Comparison of ENCODE assay signal across 1 cellular context in the genomic region with DNA sequence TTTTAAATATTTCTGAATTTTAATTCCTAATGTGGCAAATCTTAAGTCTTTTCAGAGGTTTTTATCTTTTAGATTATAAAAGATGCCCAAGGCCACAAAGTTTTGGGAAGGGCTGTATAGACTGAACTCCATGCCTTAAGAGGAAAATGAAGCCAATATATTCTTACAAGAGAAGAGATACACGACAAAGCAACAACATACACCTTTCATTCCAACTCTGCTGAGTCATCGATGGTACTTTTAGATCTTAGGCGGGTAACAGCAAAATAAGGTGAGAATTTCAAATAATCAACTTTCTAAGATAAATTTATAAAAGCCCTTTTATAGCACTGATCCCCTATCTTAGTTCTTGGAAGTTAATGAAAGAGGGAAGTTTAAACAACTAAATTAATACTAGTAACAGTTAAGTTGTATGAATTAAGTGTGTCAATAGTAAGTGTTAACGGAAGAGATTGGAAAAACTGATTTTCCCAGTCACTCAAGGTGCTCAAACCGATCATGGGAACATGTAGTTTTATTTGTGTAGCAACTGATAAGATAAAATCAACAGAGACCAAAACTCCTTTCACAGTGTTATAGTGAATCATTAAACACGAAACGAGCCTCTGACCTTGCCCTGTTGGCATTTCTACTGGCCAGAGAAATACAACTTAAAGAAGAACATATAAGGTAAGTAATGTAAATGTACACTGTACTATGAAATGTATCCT.
TF ChIP-seq lines count a peak whose summit lies in the region.

No MANE protein-coding gene starts in this region.

TF ChIP-seq in HepG2, 621 proteins besides CTCF, POLR2A, EP300 and RAD21 (continued from another document and continues in another):
- TF ChIP-seq, protein P1, sequence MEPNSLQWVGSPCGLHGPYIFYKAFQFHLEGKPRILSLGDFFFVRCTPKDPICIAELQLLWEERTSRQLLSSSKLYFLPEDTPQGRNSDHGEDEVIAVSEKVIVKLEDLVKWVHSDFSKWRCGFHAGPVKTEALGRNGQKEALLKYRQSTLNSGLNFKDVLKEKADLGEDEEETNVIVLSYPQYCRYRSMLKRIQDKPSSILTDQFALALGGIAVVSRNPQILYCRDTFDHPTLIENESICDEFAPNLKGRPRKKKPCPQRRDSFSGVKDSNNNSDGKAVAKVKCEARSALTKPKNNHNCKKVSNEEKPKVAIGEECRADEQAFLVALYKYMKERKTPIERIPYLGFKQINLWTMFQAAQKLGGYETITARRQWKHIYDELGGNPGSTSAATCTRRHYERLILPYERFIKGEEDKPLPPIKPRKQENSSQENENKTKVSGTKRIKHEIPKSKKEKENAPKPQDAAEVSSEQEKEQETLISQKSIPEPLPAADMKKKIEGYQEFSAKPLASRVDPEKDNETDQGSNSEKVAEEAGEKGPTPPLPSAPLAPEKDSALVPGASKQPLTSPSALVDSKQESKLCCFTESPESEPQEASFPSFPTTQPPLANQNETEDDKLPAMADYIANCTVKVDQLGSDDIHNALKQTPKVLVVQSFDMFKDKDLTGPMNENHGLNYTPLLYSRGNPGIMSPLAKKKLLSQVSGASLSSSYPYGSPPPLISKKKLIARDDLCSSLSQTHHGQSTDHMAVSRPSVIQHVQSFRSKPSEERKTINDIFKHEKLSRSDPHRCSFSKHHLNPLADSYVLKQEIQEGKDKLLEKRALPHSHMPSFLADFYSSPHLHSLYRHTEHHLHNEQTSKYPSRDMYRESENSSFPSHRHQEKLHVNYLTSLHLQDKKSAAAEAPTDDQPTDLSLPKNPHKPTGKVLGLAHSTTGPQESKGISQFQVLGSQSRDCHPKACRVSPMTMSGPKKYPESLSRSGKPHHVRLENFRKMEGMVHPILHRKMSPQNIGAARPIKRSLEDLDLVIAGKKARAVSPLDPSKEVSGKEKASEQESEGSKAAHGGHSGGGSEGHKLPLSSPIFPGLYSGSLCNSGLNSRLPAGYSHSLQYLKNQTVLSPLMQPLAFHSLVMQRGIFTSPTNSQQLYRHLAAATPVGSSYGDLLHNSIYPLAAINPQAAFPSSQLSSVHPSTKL (CRISPR knock-in tag; IDR thresholded peaks at IDR 0.05), result peak; percentile 83
- TF ChIP-seq ZMAT3 (CRISPR knock-in tag; conservative IDR thresholded peaks at IDR 0.05) (no peak), ELF1 (CRISPR knock-in tag; IDR thresholded peaks at IDR 0.05) (no peak), CREB1 (IDR thresholded peaks at IDR 0.05) (no peak), CREB1 (CRISPR knock-in tag; IDR thresholded peaks at IDR 0.05) (peak; percentile 63; the same call in 1 of the 2 replicates), JUNB (CRISPR knock-in tag; IDR thresholded peaks at IDR 0.05; ENCODE audit: borderline replicate concordance) (no peak), ELF3 (CRISPR knock-in tag; IDR thresholded peaks at IDR 0.05) (peak; percentile 65), SMARCE1 (IDR thresholded peaks at IDR 0.05; ENCODE audit: borderline replicate concordance) (no peak), ZBTB20 (CRISPR knock-in tag; IDR thresholded peaks at IDR 0.05; ENCODE audit: borderline replicate concordance, low read depth) (peak; percentile 74; the same call in 1 of the 2 replicates), SOX13 (IDR thresholded peaks at IDR 0.05) (no peak), SOX13 (CRISPR knock-in tag; conservative IDR thresholded peaks at IDR 0.05 in 1 of 2, IDR thresholded peaks at IDR 0.05 in 1 of 2) (peak in 1 of 2 experiments; percentile 68; a peak in 2 of 4 replicates), MIXL1 (CRISPR knock-in tag; IDR thresholded peaks at IDR 0.05) (peak; percentile 82), NR2F1 (CRISPR knock-in tag; IDR thresholded peaks at IDR 0.05) (no peak), NCOA2 (CRISPR knock-in tag; IDR thresholded peaks at IDR 0.05) (peak; percentile 64), HOXD1 (CRISPR knock-in tag; IDR thresholded peaks at IDR 0.05) (no peak), HDAC2 (CRISPR knock-in tag; IDR thresholded peaks at IDR 0.05) (peak; percentile 76), ZNF317 (CRISPR knock-in tag; IDR thresholded peaks at IDR 0.05) (no peak), ZNF614 (CRISPR knock-in tag; IDR thresholded peaks at IDR 0.05; ENCODE audit: borderline replicate concordance) (0 out of 2 replicates have a peak, but pooled peaks have one; percentile 21), BCL6 (CRISPR knock-in tag; IDR thresholded peaks at IDR 0.05) (peak; percentile 43; the same call in 1 of the 2 replicates), MEF2D (CRISPR knock-in tag; IDR thresholded peaks at IDR 0.05) (no peak), CREM (IDR thresholded peaks at IDR 0.05) (0 out of 2 replicates have a peak, but pooled peaks have one; percentile 26), CREM (CRISPR knock-in tag; IDR thresholded peaks at IDR 0.05) (no peak), ZNF777 (CRISPR knock-in tag; IDR thresholded peaks at IDR 0.05) (no peak), ZMYM4 (CRISPR knock-in tag; IDR thresholded peaks at IDR 0.05) (peak; percentile 38; the same call in 1 of the 2 replicates), STAG1 (CRISPR knock-in tag; IDR thresholded peaks at IDR 0.05) (no peak), PTBP1 (IDR thresholded peaks at IDR 0.05; ENCODE audit: low read depth, low read length, poor library complexity, severe bottlenecking) (no peak), TBX3 (IDR thresholded peaks at IDR 0.05; ENCODE audit: borderline replicate concordance) (peak; percentile 56; the same call in 1 of the 2 replicates), SP4 (CRISPR knock-in tag; IDR thresholded peaks at IDR 0.05) (no peak), NR2F6 (IDR thresholded peaks at IDR 0.05) (peak; percentile 84), NR2F6 (CRISPR knock-in tag; IDR thresholded peaks at IDR 0.05) (peak; percentile 75), HNF4A (CRISPR knock-in tag; IDR thresholded peaks at IDR 0.05) (0 out of 2 replicates have a peak, but pooled peaks have one; percentile 30), ZNF343 (CRISPR knock-in tag; IDR thresholded peaks at IDR 0.05) (no peak), NFE2L1 (CRISPR knock-in tag; IDR thresholded peaks at IDR 0.05; ENCODE audit: borderline replicate concordance) (no peak), NR3C1 (CRISPR knock-in tag; IDR thresholded peaks at IDR 0.05) (no peak), ARNTL (CRISPR knock-in tag; IDR thresholded peaks at IDR 0.05) (no peak), ZNF850 (CRISPR knock-in tag; conservative IDR thresholded peaks at IDR 0.05) (no peak), RFX5 (IDR thresholded peaks at IDR 0.05; ENCODE audit: low read depth, low read length) (no peak), PAWR (CRISPR knock-in tag; IDR thresholded peaks at IDR 0.05; ENCODE audit: borderline replicate concordance) (no peak), HMG20A (CRISPR knock-in tag; IDR thresholded peaks at IDR 0.05; ENCODE audit: borderline replicate concordance) (peak; percentile 86), ZFP90 (CRISPR knock-in tag; IDR thresholded peaks at IDR 0.05; ENCODE audit: borderline replicate concordance) (no peak), RARA (CRISPR knock-in tag; IDR thresholded peaks at IDR 0.05) (peak; percentile 52), ZNF660 (CRISPR knock-in tag; IDR thresholded peaks at IDR 0.05; ENCODE audit: borderline replicate concordance, low read depth) (no peak)
- TF ChIP-seq, protein P2, sequence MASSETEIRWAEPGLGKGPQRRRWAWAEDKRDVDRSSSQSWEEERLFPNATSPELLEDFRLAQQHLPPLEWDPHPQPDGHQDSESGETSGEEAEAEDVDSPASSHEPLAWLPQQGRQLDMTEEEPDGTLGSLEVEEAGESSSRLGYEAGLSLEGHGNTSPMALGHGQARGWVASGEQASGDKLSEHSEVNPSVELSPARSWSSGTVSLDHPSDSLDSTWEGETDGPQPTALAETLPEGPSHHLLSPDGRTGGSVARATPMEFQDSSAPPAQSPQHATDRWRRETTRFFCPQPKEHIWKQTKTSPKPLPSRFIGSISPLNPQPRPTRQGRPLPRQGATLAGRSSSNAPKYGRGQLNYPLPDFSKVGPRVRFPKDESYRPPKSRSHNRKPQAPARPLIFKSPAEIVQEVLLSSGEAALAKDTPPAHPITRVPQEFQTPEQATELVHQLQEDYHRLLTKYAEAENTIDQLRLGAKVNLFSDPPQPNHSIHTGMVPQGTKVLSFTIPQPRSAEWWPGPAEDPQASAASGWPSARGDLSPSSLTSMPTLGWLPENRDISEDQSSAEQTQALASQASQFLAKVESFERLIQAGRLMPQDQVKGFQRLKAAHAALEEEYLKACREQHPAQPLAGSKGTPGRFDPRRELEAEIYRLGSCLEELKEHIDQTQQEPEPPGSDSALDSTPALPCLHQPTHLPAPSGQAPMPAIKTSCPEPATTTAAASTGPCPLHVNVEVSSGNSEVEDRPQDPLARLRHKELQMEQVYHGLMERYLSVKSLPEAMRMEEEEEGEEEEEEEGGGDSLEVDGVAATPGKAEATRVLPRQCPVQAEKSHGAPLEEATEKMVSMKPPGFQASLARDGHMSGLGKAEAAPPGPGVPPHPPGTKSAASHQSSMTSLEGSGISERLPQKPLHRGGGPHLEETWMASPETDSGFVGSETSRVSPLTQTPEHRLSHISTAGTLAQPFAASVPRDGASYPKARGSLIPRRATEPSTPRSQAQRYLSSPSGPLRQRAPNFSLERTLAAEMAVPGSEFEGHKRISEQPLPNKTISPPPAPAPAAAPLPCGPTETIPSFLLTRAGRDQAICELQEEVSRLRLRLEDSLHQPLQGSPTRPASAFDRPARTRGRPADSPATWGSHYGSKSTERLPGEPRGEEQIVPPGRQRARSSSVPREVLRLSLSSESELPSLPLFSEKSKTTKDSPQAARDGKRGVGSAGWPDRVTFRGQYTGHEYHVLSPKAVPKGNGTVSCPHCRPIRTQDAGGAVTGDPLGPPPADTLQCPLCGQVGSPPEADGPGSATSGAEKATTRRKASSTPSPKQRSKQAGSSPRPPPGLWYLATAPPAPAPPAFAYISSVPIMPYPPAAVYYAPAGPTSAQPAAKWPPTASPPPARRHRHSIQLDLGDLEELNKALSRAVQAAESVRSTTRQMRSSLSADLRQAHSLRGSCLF (CRISPR knock-in tag; IDR thresholded peaks at IDR 0.05; ENCODE audit: borderline replicate concordance), result no peak
- TF ChIP-seq, protein P3, sequence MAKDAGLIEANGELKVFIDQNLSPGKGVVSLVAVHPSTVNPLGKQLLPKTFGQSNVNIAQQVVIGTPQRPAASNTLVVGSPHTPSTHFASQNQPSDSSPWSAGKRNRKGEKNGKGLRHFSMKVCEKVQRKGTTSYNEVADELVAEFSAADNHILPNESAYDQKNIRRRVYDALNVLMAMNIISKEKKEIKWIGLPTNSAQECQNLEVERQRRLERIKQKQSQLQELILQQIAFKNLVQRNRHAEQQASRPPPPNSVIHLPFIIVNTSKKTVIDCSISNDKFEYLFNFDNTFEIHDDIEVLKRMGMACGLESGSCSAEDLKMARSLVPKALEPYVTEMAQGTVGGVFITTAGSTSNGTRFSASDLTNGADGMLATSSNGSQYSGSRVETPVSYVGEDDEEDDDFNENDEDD (CRISPR knock-in tag; IDR thresholded peaks at IDR 0.05; ENCODE audit: borderline replicate concordance), result no peak
- TF ChIP-seq, protein P4, sequence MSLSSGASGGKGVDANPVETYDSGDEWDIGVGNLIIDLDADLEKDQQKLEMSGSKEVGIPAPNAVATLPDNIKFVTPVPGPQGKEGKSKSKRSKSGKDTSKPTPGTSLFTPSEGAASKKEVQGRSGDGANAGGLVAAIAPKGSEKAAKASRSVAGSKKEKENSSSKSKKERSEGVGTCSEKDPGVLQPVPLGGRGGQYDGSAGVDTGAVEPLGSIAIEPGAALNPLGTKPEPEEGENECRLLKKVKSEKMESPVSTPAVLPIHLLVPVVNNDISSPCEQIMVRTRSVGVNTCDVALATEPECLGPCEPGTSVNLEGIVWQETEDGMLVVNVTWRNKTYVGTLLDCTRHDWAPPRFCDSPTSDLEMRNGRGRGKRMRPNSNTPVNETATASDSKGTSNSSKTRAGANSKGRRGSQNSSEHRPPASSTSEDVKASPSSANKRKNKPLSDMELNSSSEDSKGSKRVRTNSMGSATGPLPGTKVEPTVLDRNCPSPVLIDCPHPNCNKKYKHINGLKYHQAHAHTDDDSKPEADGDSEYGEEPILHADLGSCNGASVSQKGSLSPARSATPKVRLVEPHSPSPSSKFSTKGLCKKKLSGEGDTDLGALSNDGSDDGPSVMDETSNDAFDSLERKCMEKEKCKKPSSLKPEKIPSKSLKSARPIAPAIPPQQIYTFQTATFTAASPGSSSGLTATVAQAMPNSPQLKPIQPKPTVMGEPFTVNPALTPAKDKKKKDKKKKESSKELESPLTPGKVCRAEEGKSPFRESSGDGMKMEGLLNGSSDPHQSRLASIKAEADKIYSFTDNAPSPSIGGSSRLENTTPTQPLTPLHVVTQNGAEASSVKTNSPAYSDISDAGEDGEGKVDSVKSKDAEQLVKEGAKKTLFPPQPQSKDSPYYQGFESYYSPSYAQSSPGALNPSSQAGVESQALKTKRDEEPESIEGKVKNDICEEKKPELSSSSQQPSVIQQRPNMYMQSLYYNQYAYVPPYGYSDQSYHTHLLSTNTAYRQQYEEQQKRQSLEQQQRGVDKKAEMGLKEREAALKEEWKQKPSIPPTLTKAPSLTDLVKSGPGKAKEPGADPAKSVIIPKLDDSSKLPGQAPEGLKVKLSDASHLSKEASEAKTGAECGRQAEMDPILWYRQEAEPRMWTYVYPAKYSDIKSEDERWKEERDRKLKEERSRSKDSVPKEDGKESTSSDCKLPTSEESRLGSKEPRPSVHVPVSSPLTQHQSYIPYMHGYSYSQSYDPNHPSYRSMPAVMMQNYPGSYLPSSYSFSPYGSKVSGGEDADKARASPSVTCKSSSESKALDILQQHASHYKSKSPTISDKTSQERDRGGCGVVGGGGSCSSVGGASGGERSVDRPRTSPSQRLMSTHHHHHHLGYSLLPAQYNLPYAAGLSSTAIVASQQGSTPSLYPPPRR (CRISPR knock-in tag; IDR thresholded peaks at IDR 0.05; ENCODE audit: borderline replicate concordance), result peak; percentile 84
- TF ChIP-seq, protein P5, sequence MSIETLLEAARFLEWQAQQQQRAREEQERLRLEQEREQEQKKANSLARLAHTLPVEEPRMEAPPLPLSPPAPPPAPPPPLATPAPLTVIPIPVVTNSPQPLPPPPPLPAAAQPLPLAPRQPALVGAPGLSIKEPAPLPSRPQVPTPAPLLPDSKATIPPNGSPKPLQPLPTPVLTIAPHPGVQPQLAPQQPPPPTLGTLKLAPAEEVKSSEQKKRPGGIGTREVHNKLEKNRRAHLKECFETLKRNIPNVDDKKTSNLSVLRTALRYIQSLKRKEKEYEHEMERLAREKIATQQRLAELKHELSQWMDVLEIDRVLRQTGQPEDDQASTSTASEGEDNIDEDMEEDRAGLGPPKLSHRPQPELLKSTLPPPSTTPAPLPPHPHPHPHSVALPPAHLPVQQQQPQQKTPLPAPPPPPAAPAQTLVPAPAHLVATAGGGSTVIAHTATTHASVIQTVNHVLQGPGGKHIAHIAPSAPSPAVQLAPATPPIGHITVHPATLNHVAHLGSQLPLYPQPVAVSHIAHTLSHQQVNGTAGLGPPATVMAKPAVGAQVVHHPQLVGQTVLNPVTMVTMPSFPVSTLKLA (IDR thresholded peaks at IDR 0.05), result no peak
- TF ChIP-seq, protein P6, sequence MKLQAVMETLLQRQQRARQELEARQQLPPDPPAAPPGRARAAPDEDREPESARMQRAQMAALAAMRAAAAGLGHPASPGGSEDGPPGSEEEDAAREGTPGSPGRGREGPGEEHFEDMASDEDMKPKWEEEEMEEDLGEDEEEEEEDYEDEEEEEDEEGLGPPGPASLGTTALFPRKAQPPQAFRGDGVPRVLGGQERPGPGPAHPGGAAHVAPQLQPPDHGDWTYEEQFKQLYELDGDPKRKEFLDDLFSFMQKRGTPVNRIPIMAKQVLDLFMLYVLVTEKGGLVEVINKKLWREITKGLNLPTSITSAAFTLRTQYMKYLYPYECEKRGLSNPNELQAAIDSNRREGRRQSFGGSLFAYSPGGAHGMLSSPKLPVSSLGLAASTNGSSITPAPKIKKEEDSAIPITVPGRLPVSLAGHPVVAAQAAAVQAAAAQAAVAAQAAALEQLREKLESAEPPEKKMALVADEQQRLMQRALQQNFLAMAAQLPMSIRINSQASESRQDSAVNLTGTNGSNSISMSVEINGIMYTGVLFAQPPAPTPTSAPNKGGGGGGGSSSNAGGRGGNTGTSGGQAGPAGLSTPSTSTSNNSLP (IDR thresholded peaks at IDR 0.05; ENCODE audit: low read depth, low read length), result peak; percentile 92
